Comparison of ENCODE assay signal across 21 cellular contexts in genomic region chr2:223973606-223974005, GRCh38. TPM values are rescaled to one million over a fixed set of nuclear protein-coding genes. Genes with fewer than 3 reads are reported as not detected.
A peak's percentile ranks its signal among the peaks of the same experiment; 100 is the strongest.
DNase-seq lines count a peak whose midpoint lies in the region; ATAC-seq, FAIRE-seq and TF ChIP-seq lines count a peak whose summit lies in the region.
"Had no signal": no experiment of that assay in that cellular context is flagged by ENCODE, and none has a peak within 500 bp of the region (broad histone marks: within the 10 kb centered on the region; RNA-seq: fewer than 3 reads in every experiment).

No MANE protein-coding gene starts in this region.

- no peaks in the 10 kb centered on the region for H3K9me3 ChIP-seq in A549
- H3K9me3 ChIP-seq in GM23248 (ENCODE audit: low read depth), result no peaks in the 10 kb centered on the region
- H3K9me3 ChIP-seq in endodermal cell (ENCODE audit: control insufficient read depth, low read length), result no peaks in the 10 kb centered on the region
- H3K9me3 ChIP-seq: BLaER1 treated with 17β-estradiol and CSF1 and Interleukin-3, amounts not matched to agents 10 nM and 100 nM; Caco-2 had no signal

- no peak overlapping the region for H2AFZ ChIP-seq in GM23248

- H3K9me3 Mint-ChIP-seq in endodermal cell, result no peaks in the 10 kb centered on the region
- H3K9me3 Mint-ChIP-seq: CD4-positive, alpha-beta T cell; CD8-positive, alpha-beta T cell had no signal

- H3K4me2 ChIP-seq in A549 (no peak overlapping the region), GM23248 (ENCODE audit: unreplicated experiment) (no peak overlapping the region)
- H3K4me2 ChIP-seq: BLaER1 treated with 17β-estradiol and CSF1 and Interleukin-3, amounts not matched to agents 10 nM and 100 nM had no signal

- peaks cover 26% of the 10 kb centered on the region for H3K36me3 Mint-ChIP-seq in endodermal cell (ENCODE audit: low read depth)

- no peaks in the 10 kb centered on the region for H3K27me3 Mint-ChIP-seq in endodermal cell (ENCODE audit: insufficient read depth)
- H3K27me3 Mint-ChIP-seq: B cell; CD4-positive, alpha-beta T cell had no signal

- ATAC-seq in A549, result no peak
- no peak for ATAC-seq in GM21367 (IDR thresholded peaks at IDR 0.05; ENCODE audit: unreplicated experiment)
- ATAC-seq: CD8-positive, alpha-beta T cell had no signal

- no peaks in the 10 kb centered on the region for H3K27me3 ChIP-seq in GM23248 (replicated peaks; ENCODE audit: insufficient read depth)
- H3K27me3 ChIP-seq in endodermal cell (ENCODE audit: control insufficient read depth, insufficient read depth, low read length, poor library complexity, severe bottlenecking), result no peaks in the 10 kb centered on the region
- H3K27me3 ChIP-seq: BLaER1 treated with 17β-estradiol and CSF1 and Interleukin-3, amounts not matched to agents 10 nM and 100 nM had no signal

- no peaks in the 10 kb centered on the region for H3K79me2 ChIP-seq in GM23248 (ENCODE audit: insufficient read depth)

- in situ Hi-C loops in GM23248 (cut with MboI), result no loop called here

- no peak for TF ChIP-seq RAD21 in A549 (conservative IDR thresholded peaks at IDR 0.05 in 1 of 2, IDR thresholded peaks at IDR 0.05 in 1 of 2)

- TF ChIP-seq CTCF in A549 (IDR thresholded peaks at IDR 0.05) (no peak), endodermal cell (conservative IDR thresholded peaks at IDR 0.05) (no peak)

- POLR2A ChIA-PET in A549 (lab: Yijun Ruan, JAX), result no interaction called here

- no peaks in the 10 kb centered on the region; the same call in 2 of the 3 replicates for H3K4me1 ChIP-seq in A549
- peaks cover 20% of the 10 kb centered on the region for H3K4me1 ChIP-seq in GM23248 (ENCODE audit: insufficient read depth)
- H3K4me1 ChIP-seq in endodermal cell (ENCODE audit: control insufficient read depth, insufficient read depth, low read length), result peaks cover 3% of the 10 kb centered on the region
- H3K4me1 ChIP-seq: Caco-2 had no signal

- H3K27ac ChIP-seq in A549 (no peak overlapping the region), GM23248 (peak overlapping the region; percentile 0; the same call in 1 of the 2 replicates), endodermal cell (ENCODE audit: low read depth, low read length) (no peak overlapping the region)
- H3K27ac ChIP-seq: BLaER1 treated with 17β-estradiol and CSF1 and Interleukin-3, amounts not matched to agents 10 nM and 100 nM; C4-2B had no signal

- H3K4me3 ChIP-seq in A549, result no peak overlapping the region
- no peak overlapping the region for H3K4me3 ChIP-seq in GM23248
- no peak overlapping the region for H3K4me3 ChIP-seq in endodermal cell (ENCODE audit: low read length)
- H3K4me3 ChIP-seq: BLaER1 treated with 17β-estradiol and CSF1 and Interleukin-3, amounts not matched to agents 10 nM and 100 nM had no signal

- CTCF ChIA-PET in A549 (lab: Yijun Ruan, JAX), result interaction anchor here (4.2 to 8.6 kb wide), 2 partner anchors 20 to 310 kb away, joined by 22 to 148 read pairs; no protein-coding TSS in a partner anchor

- no peak for TF ChIP-seq EP300 in A549 (IDR thresholded peaks at IDR 0.05)

- no peak overlapping the region for H3K27ac Mint-ChIP-seq in endodermal cell
- H3K27ac Mint-ChIP-seq: B cell; CD4-positive, alpha-beta T cell; CD8-positive, alpha-beta T cell had no signal

- no peaks in the 10 kb centered on the region for H3K9me2 ChIP-seq in GM23248 (ENCODE audit: insufficient read depth)

- H4K20me1 ChIP-seq in GM23248 (ENCODE audit: insufficient read depth), result no peaks in the 10 kb centered on the region

- no peak overlapping the region for H3K4me3 Mint-ChIP-seq in endodermal cell
- H3K4me3 Mint-ChIP-seq: B cell; CD4-positive, alpha-beta T cell; CD8-positive, alpha-beta T cell had no signal

- H3K36me3 ChIP-seq in GM23248 (ENCODE audit: low read depth), result peaks cover 55% of the 10 kb centered on the region
- peaks cover 45% of the 10 kb centered on the region for H3K36me3 ChIP-seq in endodermal cell (ENCODE audit: control insufficient read depth, insufficient read depth, low read length)

- FAIRE-seq in A549 (lab: Jason Lieb, UNC), result no peak
- FAIRE-seq: A204.1, D721Med, G401.6, GM12891, GM19239 had no signal

- H3K9ac ChIP-seq in GM23248 (no peak overlapping the region), endodermal cell (ENCODE audit: extremely low read depth, low read length, poor library complexity, severe bottlenecking) (no peak overlapping the region)
- H3K9ac ChIP-seq: BLaER1 treated with 17β-estradiol and CSF1 and Interleukin-3, amounts not matched to agents 10 nM and 100 nM had no signal

- peaks cover 15% of the 10 kb centered on the region for H3K4me1 Mint-ChIP-seq in endodermal cell

- 97% methylated on average over 3 of the region's 3 CpGs for WGBS in A549 (ENCODE audit: missing lambda C conversion rate)
- WGBS in GM23248 (ENCODE audit: low coverage in 1 of 2, low lambda C conversion rate in 2 of 2, missing lambda C conversion rate in 2 of 2), 2 experiments, result 98 to 99% methylated on average over 3 of the region's 3 CpGs
- WGBS in endodermal cell (ENCODE audit: insufficient coverage in 1 of 2, insufficient read length in 1 of 2), 2 experiments, result 94 to 99% methylated on average over 3 of the region's 3 CpGs

- DNase-seq in A549 (ENCODE audit: low read depth in 1 of 2, low spot score in 1 of 2) (no peak), GM23248 (no peak), endodermal cell (peak; percentile 6)
- no peak for DNase-seq in activated CD4-positive, CD25-positive, alpha-beta regulatory T cell (lab: John Stamatoyannopoulos, UW)
- DNase-seq: 8988T; AML-193; Caco-2; Calu3; CD4-positive, alpha-beta T cell; CD8-positive, alpha-beta T cell; DMS79 treated with DMSO at 0.1 percent for 48 hours; GF-D8 had no signal

- no peak for TF ChIP-seq POLR2A in A549 (IDR thresholded peaks at IDR 0.05; ENCODE audit: low read length)

- H3F3A ChIP-seq in GM23248 (ENCODE audit: insufficient read depth), result peaks cover 97% of the 10 kb centered on the region

TF ChIP-seq in A549, 52 proteins besides CTCF, POLR2A, EP300 and RAD21:
- TF ChIP-seq HOXB5 (CRISPR knock-in tag; IDR thresholded peaks at IDR 0.05) (no peak), MAFK (IDR thresholded peaks at IDR 0.05; ENCODE audit: partially characterized antibody) (peak; percentile 54)

RNA-seq across cellular contexts. Expression of gene MRPL44, which starts 16.3 kb away (rescaled TPM):
- polyA plus RNA-seq in A549 (2011; rRNA removed) (37.8 and 39.2 TPM in 2 replicates), A549 (2017; fragmentation: RNase III; extraction: RNeasy Plus Mini Kit Qiagen cat#74134 plus additional on column Dnase treatment) (39.0 to 40.7 TPM (median 40.0 TPM) in 3 replicates), GM23248 (2016; fragmentation: Nextera tagmentation; extraction: Ambion mirVana) (24.1 and 27.8 TPM in 2 replicates)
- polyA plus RNA-seq in A549 (2012; cell fraction: cytosol; rRNA removed), result 20.5 and 23.7 TPM in 2 replicates
- 11.1 and 19.5 TPM in 2 replicates for polyA plus RNA-seq in A549 (2012; cell fraction: nucleus; rRNA removed)
- 8.9 and 10.0 TPM in 2 replicates for polyA minus RNA-seq in A549 (2011; rRNA and poly(A)+ RNA removed)
- total RNA-seq in GM23248 (2014; rRNA removed; shearing (Covaris generic)), result 34.4 and 34.9 TPM in 2 replicates
- total RNA-seq in endodermal cell, result 10 to 100 TPM; 38.7 to 43.4 TPM
- polyA plus RNA-seq in endodermal cell (2013, experiment 1 of 2), result 39.6 TPM
- 38.8 TPM for polyA plus RNA-seq in endodermal cell (2013, experiment 2 of 2)

RNA-seq across cellular contexts. Expression of gene WDFY1, which starts 28.5 kb away (rescaled TPM):
- 61.5 and 70.8 TPM in 2 replicates for polyA plus RNA-seq in A549 (2011; rRNA removed)
- polyA plus RNA-seq in A549 (2012; cell fraction: cytosol; rRNA removed), result 26.9 and 40.2 TPM in 2 replicates
- polyA plus RNA-seq in A549 (2012; cell fraction: nucleus; rRNA removed), result 57.9 and 73.6 TPM in 2 replicates
- 36.6 to 38.9 TPM (median 38.7 TPM) in 3 replicates for polyA plus RNA-seq in A549 (2017; fragmentation: RNase III; extraction: RNeasy Plus Mini Kit Qiagen cat#74134 plus additional on column Dnase treatment)
- polyA minus RNA-seq in A549 (2011; rRNA and poly(A)+ RNA removed), result 186 and 190 TPM in 2 replicates
- 76.9 and 81.2 TPM in 2 replicates for total RNA-seq in GM23248 (2014; rRNA removed; shearing (Covaris generic))
- 60.6 and 65.1 TPM in 2 replicates for polyA plus RNA-seq in GM23248 (2016; fragmentation: Nextera tagmentation; extraction: Ambion mirVana)
- 10 to 100 TPM; 61.9 to 69.7 TPM for total RNA-seq in endodermal cell
- 49.0 TPM for polyA plus RNA-seq in endodermal cell (2013, experiment 1 of 2)
- polyA plus RNA-seq in endodermal cell (2013, experiment 2 of 2), result 43.4 TPM
